In genomic region chr1:155308493-155309422, GRCh38 we compare ENCODE assay signal across 1 cellular context.
A peak's percentile ranks its signal among the peaks of the same experiment; 100 is the strongest.
TF ChIP-seq lines count a peak whose summit lies in the region.

Gene FDPS, plus strand, starts transcription at chr1:155308866. Its CDS starts 924 bp downstream, at chr1:155309790.

TF ChIP-seq in HEK293, 187 proteins besides CTCF, POLR2A, EP300 and RAD21 (continued from another document):
- TF ChIP-seq ZNF132 (tag by site-specific recombination; IDR thresholded peaks at IDR 0.05; ENCODE audit: borderline replicate concordance) = no peak
- peak; percentile 60; the same call in 1 of the 2 replicates for TF ChIP-seq ZNF423 (tag by site-specific recombination; IDR thresholded peaks at IDR 0.05)
- TF ChIP-seq KLF17 (tag by site-specific recombination; IDR thresholded peaks at IDR 0.05) = no peak; the same call in 1 of the 2 replicates
- no peak for TF ChIP-seq ZNF23 (tag by site-specific recombination; IDR thresholded peaks at IDR 0.05; ENCODE audit: borderline replicate concordance)
- TF ChIP-seq ZNF221 (tag by site-specific recombination; IDR thresholded peaks at IDR 0.05; ENCODE audit: borderline replicate concordance) = no peak
- peak; percentile 26; the same call in 1 of the 2 replicates for TF ChIP-seq ZNF366 (tag by site-specific recombination; conservative IDR thresholded peaks at IDR 0.05)
- no peak for TF ChIP-seq MEIS1 (CRISPR knock-in tag; IDR thresholded peaks at IDR 0.05; ENCODE audit: borderline replicate concordance)
- TF ChIP-seq ZXDB (tag by site-specific recombination; IDR thresholded peaks at IDR 0.05) = 0 out of 2 replicates have a peak, but pooled peaks have one; percentile 54
- no peak for TF ChIP-seq ZNF433 (tag by site-specific recombination; IDR thresholded peaks at IDR 0.05; ENCODE audit: low read depth)
- no peak for TF ChIP-seq ZNF416 (tag by site-specific recombination; IDR thresholded peaks at IDR 0.05)
- TF ChIP-seq ZNF596 (tag by site-specific recombination; IDR thresholded peaks at IDR 0.05) = no peak
- TF ChIP-seq WT1 (tag by site-specific recombination; IDR thresholded peaks at IDR 0.05) = 0 out of 2 replicates have a peak, but pooled peaks have one; percentile 11
- peak; percentile 20; the same call in 1 of the 2 replicates for TF ChIP-seq PBX3 (CRISPR knock-in tag; IDR thresholded peaks at IDR 0.05)
- no peak; the same call in 1 of the 2 replicates for TF ChIP-seq KLF1 (tag by site-specific recombination; IDR thresholded peaks at IDR 0.05)
- TF ChIP-seq OSR2 (tag by site-specific recombination; IDR thresholded peaks at IDR 0.05) = no peak
- TF ChIP-seq YY2 (tag by site-specific recombination; IDR thresholded peaks at IDR 0.05) = peak; percentile 74; the same call in 1 of the 2 replicates
- TF ChIP-seq GLI4 (tag by site-specific recombination; IDR thresholded peaks at IDR 0.05) = no peak
- TF ChIP-seq ZNF362 (tag by site-specific recombination; IDR thresholded peaks at IDR 0.05) = no peak
- no peak for TF ChIP-seq ZFP3 (tag by site-specific recombination; IDR thresholded peaks at IDR 0.05; ENCODE audit: low read depth)
- peak; percentile 27; the same call in 1 of the 2 replicates for TF ChIP-seq EGR2 (tag by site-specific recombination; IDR thresholded peaks at IDR 0.05; ENCODE audit: low read depth)
- peak; percentile 4; the same call in 1 of the 2 replicates for TF ChIP-seq SP7 (tag by site-specific recombination; IDR thresholded peaks at IDR 0.05)
- no peak for TF ChIP-seq FEZF1 (tag by site-specific recombination; IDR thresholded peaks at IDR 0.05)
- TF ChIP-seq ZSCAN30 (tag by site-specific recombination; IDR thresholded peaks at IDR 0.05) = peak; percentile 60
- peak; percentile 79 for TF ChIP-seq ZIC2 (tag by site-specific recombination; IDR thresholded peaks at IDR 0.05)
- peak; percentile 15; the same call in 1 of the 2 replicates for TF ChIP-seq ZNF324 (tag by site-specific recombination; IDR thresholded peaks at IDR 0.05)
- peak; percentile 92 for TF ChIP-seq ELK4 (IDR thresholded peaks at IDR 0.05; ENCODE audit: borderline replicate concordance, low read depth, low read length)
- TF ChIP-seq ZBTB17 (tag by site-specific recombination; IDR thresholded peaks at IDR 0.05) = peak; percentile 100
- TF ChIP-seq PATZ1 (tag by site-specific recombination; IDR thresholded peaks at IDR 0.05) = peak; percentile 26
- TF ChIP-seq ZNF341 (tag by site-specific recombination; IDR thresholded peaks at IDR 0.05; ENCODE audit: low read depth) = peak; percentile 79
- TF ChIP-seq SETDB1 (IDR thresholded peaks at IDR 0.05; ENCODE audit: insufficient read length, low read length) = no peak
- TF ChIP-seq ZNF140 (tag by site-specific recombination; IDR thresholded peaks at IDR 0.05) = no peak
- no peak for TF ChIP-seq TCF7L2 (IDR thresholded peaks at IDR 0.05; ENCODE audit: borderline replicate concordance, low read depth, low read length)
- TF ChIP-seq ZBTB7A (tag by site-specific recombination; IDR thresholded peaks at IDR 0.05; ENCODE audit: low read depth) = peak; percentile 42; the same call in 1 of the 2 replicates
- peak; percentile 56; the same call in 1 of the 2 replicates for TF ChIP-seq ZBTB20 (tag by site-specific recombination; IDR thresholded peaks at IDR 0.05)
- TF ChIP-seq ZNF791 (tag by site-specific recombination; IDR thresholded peaks at IDR 0.05) = no peak
- TF ChIP-seq ZNF629 (tag by site-specific recombination; IDR thresholded peaks at IDR 0.05) = peak; percentile 77
- TF ChIP-seq ZNF394 (tag by site-specific recombination; IDR thresholded peaks at IDR 0.05; ENCODE audit: borderline replicate concordance) = peak; percentile 53; the same call in 1 of the 2 replicates
TF ChIP-seq in HEK293: peak in this region for 44.
